In genomic region chr1:23193391-23194118, GRCh38 we compare ENCODE assay signal across 1 cellular context.
TF ChIP-seq lines count a peak whose summit lies in the region.

No MANE protein-coding gene starts in this region.

TF ChIP-seq in HepG2, 621 proteins besides CTCF, POLR2A, EP300 and RAD21:
- peak; percentile 17; the same call in 1 of the 2 replicates for TF ChIP-seq MNT (IDR thresholded peaks at IDR 0.05)
- no peak for TF ChIP-seq ZNF768 (CRISPR knock-in tag; IDR thresholded peaks at IDR 0.05)
